ENCODE assay signal across 28 cellular contexts in genomic region chr5:179147991-179148702, GRCh38.
"Had no signal": no experiment of that assay in that cellular context is flagged by ENCODE, and none has a peak within 500 bp of the region (broad histone marks: within the 10 kb centered on the region; RNA-seq: fewer than 3 reads in every experiment).

No MANE protein-coding gene starts in this region.

- H2AFZ ChIP-seq: hepatocyte had no signal

- FAIRE-seq: endothelial cell of umbilical vein, keratinocyte, pancreas had no signal

- H3K36me3 ChIP-seq: pancreas, transverse colon, uterus, WERI-Rb-1 had no signal

- H3K36me3 Mint-ChIP-seq: activated naive CD8-positive, alpha-beta T cell; naive B cell had no signal

- ATAC-seq: activated CD4-positive, CD25-positive, alpha-beta regulatory T cell treated with anti-CD3 and anti-CD28 coated beads, Interleukin-2, amount 50 U/mL, for 24 hours; body of pancreas; effector memory CD8-positive, alpha-beta T cell; gastroesophageal sphincter; pancreas; psoas muscle; stimulated activated naive CD8-positive, alpha-beta T cell treated with anti-CD3 and anti-CD28 coated beads, Interleukin-15, Interleukin-2, amounts not matched to agents 100 U/mL and 50 U/mL, for 24 hours; T-helper 17 cell had no signal

- H3K27me3 Mint-ChIP-seq: activated naive CD8-positive, alpha-beta T cell; naive B cell; T-helper 17 cell had no signal

- H3K4me3 ChIP-seq: body of pancreas, gastroesophageal sphincter, hepatocyte, lung, pancreas, psoas muscle, testis, transverse colon, uterus had no signal

- H3K27ac ChIP-seq: body of pancreas, gastroesophageal sphincter, hepatocyte, pancreas, psoas muscle, testis, transverse colon, uterus, WERI-Rb-1 had no signal

- H3K4me2 ChIP-seq: hepatocyte had no signal

- H3K4me3 Mint-ChIP-seq: activated naive CD8-positive, alpha-beta T cell; effector memory CD8-positive, alpha-beta T cell; naive B cell; T-helper 17 cell had no signal

- H3K27ac Mint-ChIP-seq: effector memory CD8-positive, alpha-beta T cell; T-helper 17 cell had no signal

- H3K27me3 ChIP-seq: body of pancreas, hepatocyte, pancreas, testis, transverse colon, uterus had no signal

- H3K9me3 Mint-ChIP-seq: effector memory CD8-positive, alpha-beta T cell; naive B cell had no signal

- DNase-seq: activated CD4-positive, alpha-beta T cell treated with anti-CD3 and anti-CD28 coated beads for 48 hours; activated CD4-positive, alpha-beta T cell treated with anti-CD3 and anti-CD28 coated beads, Interleukin-2, amount 50 U/mL, for 48 hours; activated CD8-positive, alpha-beta memory T cell treated with anti-CD3 and anti-CD28 coated beads for 24 hours; activated effector memory CD4-positive, alpha-beta T cell treated with Interleukin-2 at 50 U/mL for 16 hours; activated naive CD4-positive, alpha-beta T cell treated with Interleukin-2 at 50 U/mL for 16 hours; anterior cingulate cortex; body of pancreas; cortex of kidney; effector memory CD8-positive, alpha-beta T cell; naive B cell; nucleus accumbens; stimulated activated CD4-positive, alpha-beta T cell treated with anti-CD3 and anti-CD28 coated beads, Interleukin-2, amount 100 ng/mL, for 48 hours; stimulated activated naive CD8-positive, alpha-beta T cell treated with anti-CD3 and anti-CD28 coated beads, Interleukin-15, Interleukin-2, amounts not matched to agents 100 U/mL and 50 U/mL, for 24 hours; T-helper 17 cell; T1000; testis; transverse colon; uterus; WERI-Rb-1 had no signal

- H3K79me2 ChIP-seq: hepatocyte had no signal

- H3K4me1 Mint-ChIP-seq: naive B cell had no signal

- H3K4me1 ChIP-seq: body of pancreas, gastroesophageal sphincter, pancreas, psoas muscle, testis, transverse colon, uterus had no signal

- H3K9me3 ChIP-seq: body of pancreas, gastroesophageal sphincter, pancreas, psoas muscle, testis, transverse colon, uterus had no signal
